In the genomic region with DNA sequence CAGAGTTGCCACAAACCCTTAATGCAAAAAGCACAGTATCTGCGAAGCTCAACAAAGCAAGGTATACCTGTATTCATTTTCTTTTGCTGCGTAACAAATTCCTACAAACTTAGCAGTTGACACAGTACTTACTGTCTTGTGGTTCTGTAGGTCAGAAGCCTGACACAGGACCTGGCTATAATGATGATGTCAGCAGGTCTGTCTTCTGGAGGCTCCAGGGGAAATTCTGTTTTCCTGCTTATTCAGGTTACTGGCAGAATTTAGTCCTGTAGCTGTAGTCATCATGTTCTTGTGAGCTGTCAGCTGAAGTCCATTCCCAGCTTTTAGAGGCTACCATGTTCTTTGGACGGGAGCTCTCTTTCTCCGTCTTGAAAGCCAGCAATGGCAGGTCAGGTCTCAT, we compare ENCODE assay signal across 19 cellular contexts.
A peak's percentile ranks its signal among the peaks of the same experiment; 100 is the strongest.
DNase-seq lines count a peak whose midpoint lies in the region; ATAC-seq and TF ChIP-seq lines count a peak whose summit lies in the region.
"Had no signal": no experiment of that assay in that cellular context is flagged by ENCODE, and none has a peak within 500 bp of the region (broad histone marks: within the 10 kb centered on the region; RNA-seq: fewer than 3 reads in every experiment).

No MANE protein-coding gene starts in this region.

- H2BK5ac ChIP-seq in neuronal stem cell (ENCODE audit: low read length) = no peak overlapping the region

- intact Hi-C loops in MCF 10A (cut with micrococcal nuclease) = no loop called here

- peaks cover 57% of the 10 kb centered on the region for H3K4me1 ChIP-seq in Loucy (ENCODE audit: insufficient read depth, low read length, poor library complexity, severe bottlenecking)
- H3K4me1 ChIP-seq in neuronal stem cell (ENCODE audit: control insufficient read depth in 2 of 2, insufficient read depth in 1 of 2, low read depth in 1 of 2, low read length in 2 of 2) = no peaks in the 10 kb centered on the region

- CTCF ChIA-PET in MCF 10A (lab: Yijun Ruan, JAX) = interaction anchor here (1.3 kb wide), 1 partner anchor 496 kb away, joined by 3 read pairs; no protein-coding TSS in a partner anchor

- H3K4me2 ChIP-seq in Loucy (ENCODE audit: low read depth, low read length, poor library complexity, severe bottlenecking) (peak overlapping the region; percentile 47), neuronal stem cell (ENCODE audit: insufficient read depth, low read length, poor library complexity, severe bottlenecking) (no peak overlapping the region)

- no peak overlapping the region for H2BK12ac ChIP-seq in neuronal stem cell (ENCODE audit: low read length)

- peak overlapping the region; percentile 22 for H3K27ac Mint-ChIP-seq in activated naive CD8-positive, alpha-beta T cell treated with anti-CD3 and anti-CD28 coated beads, Interleukin-2, amount 10 ng/mL, durations not matched to agents 7 days and 5 days
- H3K27ac Mint-ChIP-seq in activated naive CD8-positive, alpha-beta T cell treated with anti-CD3 and anti-CD28 coated beads for 36 hours = no peak overlapping the region
- no peak overlapping the region for H3K27ac Mint-ChIP-seq in MCF 10A (ENCODE audit: low read depth, unreplicated experiment)
- H3K27ac Mint-ChIP-seq: B cell, CD14-positive monocyte had no signal

- no peak for TF ChIP-seq CTCF in Loucy (conservative IDR thresholded peaks at IDR 0.05; ENCODE audit: low read length)
- no peak for TF ChIP-seq CTCF in astrocyte of the spinal cord (IDR thresholded peaks at IDR 0.05; ENCODE audit: low read depth, low read length)
- TF ChIP-seq CTCF in MCF 10A (IDR thresholded peaks at IDR 0.05; ENCODE audit: unreplicated experiment) = no peak

- no CpG with 5 or more reads among the region's 4 CpGs for WGBS in neuronal stem cell (ENCODE audit: extremely low coverage in 2 of 2, insufficient read length in 2 of 2, insufficient replicate concordance in 1 of 2), 2 donors

- H3K79me1 ChIP-seq in neuronal stem cell (ENCODE audit: low read depth, low read length) = peaks cover 2% of the 10 kb centered on the region

- H2BK15ac ChIP-seq in neuronal stem cell (ENCODE audit: low read length) = no peak overlapping the region

- H2AFZ ChIP-seq in Loucy (ENCODE audit: low read length) (no peak overlapping the region), neuronal stem cell (ENCODE audit: low read length) (no peak overlapping the region)

- H3K9ac ChIP-seq in Loucy (ENCODE audit: low read depth, low read length, poor library complexity, severe bottlenecking) (peak overlapping the region; percentile 26), neuronal stem cell (ENCODE audit: low read depth, low read length, poor library complexity) (no peak overlapping the region)

- no peak overlapping the region for H3K23ac ChIP-seq in neuronal stem cell (ENCODE audit: low read depth, low read length, poor library complexity)

- H3K36me3 ChIP-seq in Loucy (ENCODE audit: insufficient read depth, low read length) = no peaks in the 10 kb centered on the region
- peaks cover 2 to 20% of the 10 kb centered on the region in 2 donors for H3K36me3 ChIP-seq in neuronal stem cell (replicated peaks in 1 of 2; ENCODE audit: control insufficient read depth in 2 of 2, insufficient read depth in 2 of 2, low read length in 2 of 2)

- H3K27me3 ChIP-seq in Loucy (ENCODE audit: insufficient read depth, low read length, poor library complexity, severe bottlenecking) = no peaks in the 10 kb centered on the region
- no peaks in the 10 kb centered on the region for H3K27me3 ChIP-seq in neuronal stem cell (ENCODE audit: control insufficient read depth in 3 of 3, insufficient read depth in 3 of 3, low read depth in 1 of 3, low read length in 3 of 3)
- H3K27me3 ChIP-seq: SJSA1 had no signal

- in situ Hi-C loops in astrocyte of the spinal cord (cut with HindIII; ENCODE audit: low sequenced_read_pairs) = no loop called here

- H3K18ac ChIP-seq in neuronal stem cell (ENCODE audit: low read length) = no peak overlapping the region

- no peak overlapping the region for H2BK120ac ChIP-seq in neuronal stem cell (ENCODE audit: low read depth, low read length)

- H4K91ac ChIP-seq in neuronal stem cell (ENCODE audit: low read depth, low read length, poor library complexity) = no peak overlapping the region

- no peak overlapping the region for H2AK5ac ChIP-seq in neuronal stem cell (ENCODE audit: low read depth, low read length)

- H3F3A ChIP-seq in Loucy (ENCODE audit: low read depth) = peaks cover 9% of the 10 kb centered on the region

- H3K4me3 ChIP-seq in Loucy (ENCODE audit: low read length, poor library complexity, severe bottlenecking) (peak overlapping the region; percentile 28), astrocyte of the spinal cord (ENCODE audit: low read depth, low read length) (no peak overlapping the region), neuronal stem cell (ENCODE audit: low read length in 2 of 2) (no peak overlapping the region)
- H3K4me3 ChIP-seq: SJSA1 had no signal

- no peak overlapping the region for H4K8ac ChIP-seq in neuronal stem cell (ENCODE audit: low read depth, low read length)

- no peak for DNase-seq in activated naive CD8-positive, alpha-beta T cell treated with anti-CD3 and anti-CD28 coated beads, Interleukin-2, amount 10 ng/mL, durations not matched to agents 7 days and 5 days
- no peak for DNase-seq in activated naive CD8-positive, alpha-beta T cell treated with anti-CD3 and anti-CD28 coated beads for 36 hours
- DNase-seq in astrocyte of the spinal cord (ENCODE audit: low read depth, low spot score) = peak; percentile 15
- DNase-seq in neuronal stem cell (ENCODE audit: low spot score) = no peak
- DNase-seq in MCF 10A (ENCODE audit: unreplicated experiment) = no peak
- no peak for DNase-seq in DMS53 (lab: John Stamatoyannopoulos, UW)
- DNase-seq: EL, GF-D8, H7, NCI-H1694, NCI-H446 treated with DMSO at 0.1 percent for 48 hours, NCI-H526 treated with DMSO at 0.1 percent for 48 hours, OCI-M1 had no signal

- no peaks in the 10 kb centered on the region for H4K20me1 ChIP-seq in Loucy (ENCODE audit: insufficient read depth, low read length, poor library complexity, severe bottlenecking)

- no peaks in the 10 kb centered on the region for H3K9me3 Mint-ChIP-seq in activated naive CD8-positive, alpha-beta T cell treated with anti-CD3 and anti-CD28 coated beads, Interleukin-2, amount 10 ng/mL, durations not matched to agents 7 days and 5 days
- peaks cover 6% of the 10 kb centered on the region for H3K9me3 Mint-ChIP-seq in activated naive CD8-positive, alpha-beta T cell treated with anti-CD3 and anti-CD28 coated beads for 36 hours
- no peaks in the 10 kb centered on the region for H3K9me3 Mint-ChIP-seq in MCF 10A (ENCODE audit: unreplicated experiment)

- no peak overlapping the region for H3K14ac ChIP-seq in neuronal stem cell (ENCODE audit: low read length)

- no peak overlapping the region for H3K4ac ChIP-seq in neuronal stem cell (ENCODE audit: low read length)

- H3K79me2 ChIP-seq in Loucy (ENCODE audit: insufficient read depth, low read length) = 0 out of 2 replicates have a peak, but pooled peaks cover 3% of the 10 kb centered on the region

- H3K4me3 Mint-ChIP-seq in activated naive CD8-positive, alpha-beta T cell treated with anti-CD3 and anti-CD28 coated beads, Interleukin-2, amount 10 ng/mL, durations not matched to agents 7 days and 5 days = no peak overlapping the region
- H3K4me3 Mint-ChIP-seq in activated naive CD8-positive, alpha-beta T cell treated with anti-CD3 and anti-CD28 coated beads for 36 hours = no peak overlapping the region
- H3K4me3 Mint-ChIP-seq in MCF 10A (ENCODE audit: unreplicated experiment) = no peak overlapping the region
- H3K4me3 Mint-ChIP-seq: B cell, CD14-positive monocyte had no signal

- BruUV-seq in MCF 10A (replicated peaks; lab: Mats Ljungman, UMichigan) = no TSS peak

- H3K36me3 Mint-ChIP-seq in activated naive CD8-positive, alpha-beta T cell treated with anti-CD3 and anti-CD28 coated beads, Interleukin-2, amount 10 ng/mL, durations not matched to agents 7 days and 5 days = peaks cover 48% of the 10 kb centered on the region
- peaks cover 58% of the 10 kb centered on the region for H3K36me3 Mint-ChIP-seq in activated naive CD8-positive, alpha-beta T cell treated with anti-CD3 and anti-CD28 coated beads for 36 hours
- peaks cover 6% of the 10 kb centered on the region for H3K36me3 Mint-ChIP-seq in MCF 10A (ENCODE audit: insufficient read depth, unreplicated experiment)

- H3K9me2 ChIP-seq in Loucy (replicated peaks; ENCODE audit: low read depth, low read length) = no peaks in the 10 kb centered on the region

- no peak for ATAC-seq in activated naive CD8-positive, alpha-beta T cell treated with anti-CD3 and anti-CD28 coated beads, Interleukin-2, amount 10 ng/mL, durations not matched to agents 7 days and 5 days (ENCODE audit: low read depth)
- ATAC-seq in GM21786 (IDR thresholded peaks at IDR 0.05; ENCODE audit: unreplicated experiment) = no peak
- ATAC-seq: Right ventricle myocardium inferior had no signal

- H3K27ac ChIP-seq in neuronal stem cell (replicated peaks; ENCODE audit: low read length) = no peak overlapping the region
- H3K27ac ChIP-seq: SJSA1 had no signal

- POLR2A ChIA-PET in activated naive CD8-positive, alpha-beta T cell treated with anti-CD3 and anti-CD28 coated beads, Interleukin-2, amount 10 ng/mL, durations not matched to agents 7 days and 5 days (lab: Charles Lee) = interaction anchor here (2.3 kb wide), 1 partner anchor 15 kb away, joined by 4 read pairs; no protein-coding TSS in a partner anchor
- POLR2A ChIA-PET in MCF 10A (lab: Yijun Ruan, JAX) = interaction anchor here (1.0 kb wide), 1 partner anchor 9 kb away, joined by 3 read pairs; no protein-coding TSS in a partner anchor

- H3K27me3 Mint-ChIP-seq in activated naive CD8-positive, alpha-beta T cell treated with anti-CD3 and anti-CD28 coated beads, Interleukin-2, amount 10 ng/mL, durations not matched to agents 7 days and 5 days = no peaks in the 10 kb centered on the region
- no peaks in the 10 kb centered on the region for H3K27me3 Mint-ChIP-seq in activated naive CD8-positive, alpha-beta T cell treated with anti-CD3 and anti-CD28 coated beads for 36 hours
- no peaks in the 10 kb centered on the region for H3K27me3 Mint-ChIP-seq in MCF 10A (ENCODE audit: insufficient read depth, unreplicated experiment)
- H3K27me3 Mint-ChIP-seq: B cell had no signal

- H3K9me3 ChIP-seq in Loucy (ENCODE audit: insufficient read depth, low read depth, low read length) (no peaks in the 10 kb centered on the region), neuronal stem cell (replicated peaks in 1 of 2; ENCODE audit: control insufficient read depth in 2 of 2, insufficient read depth in 1 of 2, low read depth in 1 of 2, low read length in 2 of 2) (no peaks in the 10 kb centered on the region)
- H3K9me3 ChIP-seq: SJSA1 had no signal

- peaks cover 47% of the 10 kb centered on the region for H3K4me1 Mint-ChIP-seq in activated naive CD8-positive, alpha-beta T cell treated with anti-CD3 and anti-CD28 coated beads, Interleukin-2, amount 10 ng/mL, durations not matched to agents 7 days and 5 days
- H3K4me1 Mint-ChIP-seq in activated naive CD8-positive, alpha-beta T cell treated with anti-CD3 and anti-CD28 coated beads for 36 hours = peaks cover 43% of the 10 kb centered on the region
- H3K4me1 Mint-ChIP-seq in MCF 10A (ENCODE audit: insufficient read depth, unreplicated experiment) = peaks cover 12% of the 10 kb centered on the region
